ENCODE assay signal across 27 cellular contexts in genomic region chr2:48428449-48428848, GRCh38.
"Had no signal": no experiment of that assay in that cellular context is flagged by ENCODE, and none has a peak within 500 bp of the region (broad histone marks: within the 10 kb centered on the region; RNA-seq: fewer than 3 reads in every experiment).

No MANE protein-coding gene starts in this region.

- H3K4me1 Mint-ChIP-seq: central memory CD8-positive, alpha-beta T cell; naive thymus-derived CD4-positive, alpha-beta T cell; T-cell had no signal

- H3K27ac ChIP-seq: epithelial cell of prostate, esophagus squamous epithelium, pancreas, psoas muscle, suprapubic skin, tibial artery, upper lobe of right lung, VCaP had no signal

- H3K4me3 ChIP-seq: esophagus squamous epithelium, pancreas, psoas muscle, suprapubic skin, tibial artery, upper lobe of right lung had no signal

- H3K9me3 Mint-ChIP-seq: central memory CD8-positive, alpha-beta T cell; T-cell had no signal

- H3K36me3 Mint-ChIP-seq: activated naive CD8-positive, alpha-beta T cell; naive thymus-derived CD4-positive, alpha-beta T cell; T-cell had no signal

- H3K27me3 Mint-ChIP-seq: activated naive CD8-positive, alpha-beta T cell; central memory CD8-positive, alpha-beta T cell had no signal

- H3K4me1 ChIP-seq: pancreas, psoas muscle, suprapubic skin, tibial artery, upper lobe of right lung had no signal

- H3K27ac Mint-ChIP-seq: activated naive CD8-positive, alpha-beta T cell; T-cell had no signal

- DNase-seq: activated CD4-positive, alpha-beta T cell treated with anti-CD3 and anti-CD28 coated beads for 4 hours; activated CD4-positive, alpha-beta T cell treated with anti-CD3 and anti-CD28 coated beads, Interleukin-2, amount 50 U/mL, for 4 hours; activated CD8-positive, alpha-beta memory T cell treated with anti-CD3 and anti-CD28 coated beads for 24 hours; activated effector memory CD4-positive, alpha-beta T cell treated with Interleukin-2 at 50 U/mL for 16 hours; activated naive CD4-positive, alpha-beta T cell treated with Interleukin-2 at 50 U/mL for 16 hours; anterior cingulate cortex; effector CD8-positive, alpha-beta T cell; esophagus squamous epithelium; glutamatergic neuron; kidney; left colon; mammary epithelial cell; midbrain; naive thymus-derived CD4-positive, alpha-beta T cell; pancreas; psoas muscle; stimulated activated CD4-positive, alpha-beta T cell treated with anti-CD3 and anti-CD28 coated beads, Interleukin-15, amount 100 ng/mL, for 24 hours; stimulated activated CD4-positive, alpha-beta T cell treated with anti-CD3 and anti-CD28 coated beads, Interleukin-2, amount 100 ng/mL, for 24 hours; stimulated activated naive CD4-positive, alpha-beta T cell; T-cell; tibial artery; upper lobe of right lung had no signal

- H3K4me3 Mint-ChIP-seq: activated naive CD8-positive, alpha-beta T cell; central memory CD8-positive, alpha-beta T cell; naive thymus-derived CD4-positive, alpha-beta T cell; T-cell had no signal

- ATAC-seq: left colon; naive thymus-derived CD4-positive, alpha-beta T cell; pancreas; psoas muscle; T-cell; upper lobe of right lung had no signal

- H3K36me3 ChIP-seq: esophagus squamous epithelium, pancreas, suprapubic skin, tibial artery, upper lobe of right lung had no signal

- H3K9me3 ChIP-seq: esophagus squamous epithelium, pancreas, psoas muscle, suprapubic skin, tibial artery, upper lobe of right lung had no signal

- H3K27me3 ChIP-seq: esophagus squamous epithelium, pancreas, suprapubic skin, tibial artery, upper lobe of right lung had no signal
